Comparison of ENCODE assay signal across 12 cellular contexts in genomic region chr15:68775671-68776476, GRCh38. TPM values are rescaled to one million over a fixed set of nuclear protein-coding genes. Genes with fewer than 3 reads are reported as not detected.
DNase-seq lines count a peak whose midpoint lies in the region; ATAC-seq and TF ChIP-seq lines count a peak whose summit lies in the region.
"Had no signal": no experiment of that assay in that cellular context is flagged by ENCODE, and none has a peak within 500 bp of the region (broad histone marks: within the 10 kb centered on the region; RNA-seq: fewer than 3 reads in every experiment).

No MANE protein-coding gene starts in this region.

- H3K27me3 Mint-ChIP-seq in stimulated activated naive B cell treated with anti-CD40 and anti-IgM and Interleukin-4, amounts not matched to agents 10 μg/mL and 1 μg/mL and 100 μg/mL, for 72 hours = peaks cover 0 to 5% of the 10 kb centered on the region in 2 donors
- H3K27me3 Mint-ChIP-seq in activated T-helper 1 cell treated with anti-CD3 and anti-CD28 coated beads, Interleukin-12 subunit alpha, Interleukin-12 subunit beta, Interleukin-2, Interleukin-4 antibody, amounts not matched to agents 30 ng/mL and 10 ng/mL and 1 ng/mL, durations not matched to agents 14 hours and 24 hours and 36 hours (ENCODE audit: insufficient read depth) = peaks cover 2% of the 10 kb centered on the region
- no peaks in the 10 kb centered on the region for H3K27me3 Mint-ChIP-seq in glutamatergic neuron (ENCODE audit: unreplicated experiment)

- peak overlapping the region; percentile 7; the same call in 1 of the 2 replicates for H3K4me2 ChIP-seq in KMS-11

- H3K27ac ChIP-seq in KMS-11 (no peak overlapping the region), coronary artery (peak overlapping the region; percentile 76 to 92), right lobe of liver (no peak overlapping the region)

- WGBS in right lobe of liver (ENCODE audit: insufficient coverage, low coverage, low lambda C conversion rate, missing lambda C conversion rate) = 20% methylated on average over 1 of the region's 8 CpGs

- peaks cover 6 to 8% of the 10 kb centered on the region in 2 donors for H3K9me3 Mint-ChIP-seq in stimulated activated naive B cell treated with anti-CD40 and anti-IgM and Interleukin-4, amounts not matched to agents 10 μg/mL and 1 μg/mL and 100 μg/mL, for 72 hours
- H3K9me3 Mint-ChIP-seq in activated T-helper 1 cell treated with anti-CD3 and anti-CD28 coated beads, Interleukin-12 subunit alpha, Interleukin-12 subunit beta, Interleukin-2, Interleukin-4 antibody, amounts not matched to agents 30 ng/mL and 10 ng/mL and 1 ng/mL, durations not matched to agents 14 hours and 24 hours and 36 hours = peaks cover 7% of the 10 kb centered on the region
- H3K9me3 Mint-ChIP-seq in glutamatergic neuron (ENCODE audit: unreplicated experiment) = peaks cover 4% of the 10 kb centered on the region
- H3K9me3 Mint-ChIP-seq: activated T-helper 2 cell treated with anti-CD3 and anti-CD28 coated beads, Interferon-gamma antibody, Interleukin-2, Interleukin-4, amounts not matched to agents 10 μg/mL and 5 μg/mL and 100 μg/mL, durations not matched to agents 14 hours and 24 hours and 36 hours had no signal

- H3K4me1 Mint-ChIP-seq in stimulated activated naive B cell treated with anti-CD40 and anti-IgM and Interleukin-4, amounts not matched to agents 10 μg/mL and 1 μg/mL and 100 μg/mL, for 72 hours = peaks cover 8 to 11% of the 10 kb centered on the region in 2 donors
- H3K4me1 Mint-ChIP-seq in activated T-helper 1 cell treated with anti-CD3 and anti-CD28 coated beads, Interleukin-12 subunit alpha, Interleukin-12 subunit beta, Interleukin-2, Interleukin-4 antibody, amounts not matched to agents 30 ng/mL and 10 ng/mL and 1 ng/mL, durations not matched to agents 14 hours and 24 hours and 36 hours (ENCODE audit: low read depth) = peaks cover 7% of the 10 kb centered on the region
- no peaks in the 10 kb centered on the region for H3K4me1 Mint-ChIP-seq in glutamatergic neuron (ENCODE audit: low read depth, unreplicated experiment)

- no peak overlapping the region for H3K4me3 Mint-ChIP-seq in stimulated activated naive B cell treated with anti-CD40 and anti-IgM and Interleukin-4, amounts not matched to agents 10 μg/mL and 1 μg/mL and 100 μg/mL, for 72 hours
- H3K4me3 Mint-ChIP-seq in activated T-helper 1 cell treated with anti-CD3 and anti-CD28 coated beads, Interleukin-12 subunit alpha, Interleukin-12 subunit beta, Interleukin-2, Interleukin-4 antibody, amounts not matched to agents 30 ng/mL and 10 ng/mL and 1 ng/mL, durations not matched to agents 14 hours and 24 hours and 36 hours = no peak overlapping the region
- no peak overlapping the region for H3K4me3 Mint-ChIP-seq in glutamatergic neuron (ENCODE audit: unreplicated experiment)

- H3K79me2 ChIP-seq in KMS-11 (ENCODE audit: insufficient read depth, low read depth) = no peaks in the 10 kb centered on the region

- no peak overlapping the region for H3K9ac ChIP-seq in KMS-11

- DNase-seq in coronary artery (ENCODE audit: low spot score) (peak; percentile 96), right lobe of liver (peak in 1 of 3 donors; percentile 34), NOMO-1 treated with dmso at 0.1 percent for 144 hours (lab: John Stamatoyannopoulos, UW; ENCODE audit: unreplicated experiment) (no peak), glutamatergic neuron (no peak)
- DNase-seq in stimulated activated naive B cell treated with anti-CD40 and anti-IgM and Interleukin-4, amounts not matched to agents 10 μg/mL and 1 μg/mL and 100 μg/mL, for 72 hours = no peak
- DNase-seq in activated T-helper 1 cell treated with anti-CD3 and anti-CD28 coated beads, Interleukin-12 subunit alpha, Interleukin-12 subunit beta, Interleukin-2, Interleukin-4 antibody, amounts not matched to agents 30 ng/mL and 10 ng/mL and 1 ng/mL, durations not matched to agents 14 hours and 24 hours and 36 hours (ENCODE audit: low spot score) = no peak
- DNase-seq: esophagus squamous epithelium, NCI-H524 treated with DMSO at 0.1 percent for 48 hours, T-helper 9 cell had no signal

- H3K4me3 ChIP-seq in KMS-11 (IDR thresholded peaks at IDR 0.05; ENCODE audit: insufficient read depth, low read depth, low read length) (no peak overlapping the region), coronary artery (peak overlapping the region; percentile 38), right lobe of liver (no peak overlapping the region)
- H3K4me3 ChIP-seq: esophagus squamous epithelium had no signal

- peak overlapping the region; percentile 27 for H3K27ac Mint-ChIP-seq in stimulated activated naive B cell treated with anti-CD40 and anti-IgM and Interleukin-4, amounts not matched to agents 10 μg/mL and 1 μg/mL and 100 μg/mL, for 72 hours
- no peak overlapping the region for H3K27ac Mint-ChIP-seq in activated T-helper 1 cell treated with anti-CD3 and anti-CD28 coated beads, Interleukin-12 subunit alpha, Interleukin-12 subunit beta, Interleukin-2, Interleukin-4 antibody, amounts not matched to agents 30 ng/mL and 10 ng/mL and 1 ng/mL, durations not matched to agents 14 hours and 24 hours and 36 hours
- H3K27ac Mint-ChIP-seq in glutamatergic neuron (ENCODE audit: unreplicated experiment) = no peak overlapping the region
- H3K27ac Mint-ChIP-seq: activated T-helper 2 cell treated with anti-CD3 and anti-CD28 coated beads, Interferon-gamma antibody, Interleukin-2, Interleukin-4, amounts not matched to agents 10 μg/mL and 5 μg/mL and 100 μg/mL, durations not matched to agents 14 hours and 24 hours and 36 hours had no signal

- peaks cover 24 to 38% of the 10 kb centered on the region in 2 donors for H3K36me3 Mint-ChIP-seq in stimulated activated naive B cell treated with anti-CD40 and anti-IgM and Interleukin-4, amounts not matched to agents 10 μg/mL and 1 μg/mL and 100 μg/mL, for 72 hours
- peaks cover 30% of the 10 kb centered on the region for H3K36me3 Mint-ChIP-seq in activated T-helper 1 cell treated with anti-CD3 and anti-CD28 coated beads, Interleukin-12 subunit alpha, Interleukin-12 subunit beta, Interleukin-2, Interleukin-4 antibody, amounts not matched to agents 30 ng/mL and 10 ng/mL and 1 ng/mL, durations not matched to agents 14 hours and 24 hours and 36 hours (ENCODE audit: low read depth)
- peaks cover 10% of the 10 kb centered on the region for H3K36me3 Mint-ChIP-seq in glutamatergic neuron (ENCODE audit: unreplicated experiment)

- TF ChIP-seq POLR2A in right lobe of liver (IDR thresholded peaks at IDR 0.05) = no peak

- intact Hi-C loops in right lobe of liver (cut with DNase I) = no loop called here
- intact Hi-C loops in activated T-helper 1 cell treated with anti-CD3 and anti-CD28 coated beads, Interleukin-12 subunit alpha, Interleukin-12 subunit beta, Interleukin-2, Interleukin-4 antibody, amounts not matched to agents 30 ng/mL and 10 ng/mL and 1 ng/mL, durations not matched to agents 14 hours and 24 hours and 36 hours (cut with micrococcal nuclease) = no loop called here

- H2AFZ ChIP-seq in KMS-11 (ENCODE audit: low read depth) = no peak overlapping the region

- H3K4me1 ChIP-seq in KMS-11 (ENCODE audit: low read depth, poor library complexity, severe bottlenecking) (peaks cover 46% of the 10 kb centered on the region), right lobe of liver (no peaks in the 10 kb centered on the region)

- H4K20me1 ChIP-seq in KMS-11 (ENCODE audit: insufficient read depth) = no peaks in the 10 kb centered on the region

- TF ChIP-seq CTCF in KMS-11 (conservative IDR thresholded peaks at IDR 0.05; ENCODE audit: low read depth, low read length) = no peak
- no peak for TF ChIP-seq CTCF in coronary artery (IDR thresholded peaks at IDR 0.05)
- TF ChIP-seq CTCF in right lobe of liver (IDR thresholded peaks at IDR 0.05) = no peak
- no peak for TF ChIP-seq CTCF in glutamatergic neuron (IDR thresholded peaks at IDR 0.05; ENCODE audit: partially characterized antibody, unreplicated experiment)

- ATAC-seq in right lobe of liver (peak; percentile 37 to 55 (median 46)), GM21447 (IDR thresholded peaks at IDR 0.05; ENCODE audit: unreplicated experiment) (no peak)
- peak in 1 of 2 donors; percentile 27 for ATAC-seq in stimulated activated naive B cell treated with anti-CD40 and anti-IgM and Interleukin-4, amounts not matched to agents 10 μg/mL and 1 μg/mL and 100 μg/mL, for 72 hours (replicated peaks)

- peaks cover 2% of the 10 kb centered on the region; the same call in 1 of the 2 replicates for H3K36me3 ChIP-seq in KMS-11 (ENCODE audit: insufficient read depth)
- peaks cover 0 to 26% (median 4%) of the 10 kb centered on the region in 4 donors for H3K36me3 ChIP-seq in right lobe of liver

- no peaks in the 10 kb centered on the region for H3K27me3 ChIP-seq in KMS-11 (ENCODE audit: insufficient read depth, low read depth)
- H3K27me3 ChIP-seq in right lobe of liver = no peaks in the 10 kb centered on the region
- H3K27me3 ChIP-seq: esophagus squamous epithelium had no signal

- no peaks in the 10 kb centered on the region for H3K9me3 ChIP-seq in right lobe of liver
- H3K9me3 ChIP-seq: esophagus squamous epithelium had no signal

RNA-seq across cellular contexts. Expression of gene ANP32A, which starts 44.8 kb away (rescaled TPM):
- total RNA-seq in right lobe of liver = 10 to 100 TPM; 39.9 to 66.6 (median 49.0) TPM
- 275 TPM in 2 replicates for total RNA-seq in activated T-helper 1 cell treated with anti-CD3 and anti-CD28 coated beads, Interleukin-12 subunit alpha, Interleukin-12 subunit beta, Interleukin-2, Interleukin-4 antibody, amounts not matched to agents 30 ng/mL and 10 ng/mL and 1 ng/mL, durations not matched to agents 14 hours and 24 hours and 36 hours
- total RNA-seq in glutamatergic neuron (ENCODE audit: unreplicated experiment) = 134 TPM

Comparison
In these comparisons a context has a peak if more than half of its experiments do, and no peak if none do; other contexts are left out.
1. H3K27ac ChIP-seq: peak in coronary artery (2 of 2); none in KMS-11 (single experiment) and right lobe of liver (0 of 3).